8 cellular contexts compared by ENCODE assay signal in the genomic region with DNA sequence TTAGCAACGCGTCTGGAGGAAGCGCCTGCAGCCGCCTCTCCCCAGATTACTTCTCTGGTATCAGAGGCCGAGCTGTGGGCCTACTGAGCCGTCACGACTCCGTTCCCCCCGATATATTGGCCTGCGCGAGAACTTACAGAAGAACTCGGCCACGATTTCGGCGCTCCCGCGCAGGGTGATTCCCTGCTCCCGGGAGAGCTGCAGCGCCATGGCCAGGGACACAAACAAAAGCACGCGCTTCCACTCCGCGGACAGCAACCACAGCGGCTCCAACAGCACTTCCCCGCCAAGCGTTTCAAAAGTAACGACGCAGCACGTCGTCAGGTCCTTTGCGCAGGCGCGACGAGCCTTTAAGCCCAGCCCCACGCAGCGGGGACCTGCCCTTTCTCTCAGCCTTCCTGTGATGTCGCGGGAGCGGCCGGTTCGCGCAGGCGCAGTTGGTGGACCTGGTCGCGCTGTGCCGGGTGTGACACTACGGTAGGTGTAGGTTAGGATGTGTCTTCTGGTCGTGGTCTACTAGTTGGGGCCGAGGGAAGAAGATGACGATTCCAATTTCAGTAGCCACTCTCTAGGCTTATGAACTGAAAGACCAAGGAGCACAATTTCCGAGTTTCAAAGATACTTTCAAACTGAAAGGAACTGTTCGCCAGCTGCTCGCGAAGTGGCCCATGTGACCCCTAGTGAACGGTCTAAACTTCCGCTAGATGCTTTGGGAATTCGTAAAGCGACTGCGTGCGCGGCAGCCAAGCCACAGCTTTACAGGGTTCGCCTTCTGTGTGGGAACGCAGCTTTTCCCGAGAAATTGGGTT. TPM values are rescaled to one million over a fixed set of nuclear protein-coding genes. Genes with fewer than 3 reads are reported as not detected.
A peak's percentile ranks its signal among the peaks of the same experiment; 100 is the strongest.
DNase-seq lines count a peak whose midpoint lies in the region; ATAC-seq and TF ChIP-seq lines count a peak whose summit lies in the region.

A gene (minus strand): TSS at position 324 of the 809 bp plus-strand sequence. CDS start 114 bp downstream, at position 210.

- peaks cover 63% of the 10 kb centered on the region for H3K79me2 ChIP-seq in PC-9 (ENCODE audit: low read depth)

- H3F3A ChIP-seq in PC-9 (ENCODE audit: insufficient read depth, low read depth): no peaks in the 10 kb centered on the region

- DNase-seq in DMS153 (lab: John Stamatoyannopoulos, UW) (peak; percentile 97), PC-9 (peak; percentile 89 to 92), epithelial cell of proximal tubule (ENCODE audit: low read depth) (peak; percentile 73), mucosa of gallbladder (ENCODE audit: low spot score) (peak; percentile 99)
- peak; percentile 97 for DNase-seq in Jurkat, Clone E6-1 (ENCODE audit: low read depth, low spot score)
- peak; percentile 97 for DNase-seq in activated T-cell treated with anti-CD3 and anti-CD28 coated beads, Interleukin-2, amount 50 U/mL, for 1 hour
- peak; percentile 98 to 99 for DNase-seq in stimulated activated CD8-positive, alpha-beta memory T cell treated with anti-CD3 and anti-CD28 coated beads, Interleukin-4, amount 100 ng/mL, for 4 hours (ENCODE audit: low read depth in 2 of 2, low spot score in 1 of 2)

- H3K27me3 ChIP-seq in PC-9 (ENCODE audit: insufficient read depth, low read depth): no peaks in the 10 kb centered on the region

- no peaks in the 10 kb centered on the region for H3K36me3 ChIP-seq in PC-9 (ENCODE audit: low read depth)

- peak; percentile 84 for ATAC-seq in GM21619 (IDR thresholded peaks at IDR 0.05; ENCODE audit: unreplicated experiment)

- H3K4me3 ChIP-seq in Jurkat, Clone E6-1 (ENCODE audit: low read length): peak within 1 kb of the TSS; percentile 67
- H3K4me3 ChIP-seq in PC-9: peak within 1 kb of the TSS; percentile 89
- peak within 1 kb of the TSS; percentile 75 for H3K4me3 ChIP-seq in epithelial cell of proximal tubule (ENCODE audit: low read depth, low read length)

- H2AFZ ChIP-seq in PC-9: peak within 1 kb of the TSS; percentile 91

- TF ChIP-seq CTCF in PC-9 (conservative IDR thresholded peaks at IDR 0.05) (no peak), epithelial cell of proximal tubule (conservative IDR thresholded peaks at IDR 0.05; ENCODE audit: low read depth, low read length) (no peak)

- peak within 1 kb of the TSS; percentile 77 for H3K27ac ChIP-seq in PC-9

- no peaks in the 10 kb centered on the region for H3K9me2 ChIP-seq in PC-9 (ENCODE audit: insufficient read depth)

- BruUV-seq in PC-9 (replicated peaks; lab: Mats Ljungman, UMichigan): TSS peak; percentile 88

- CTCF ChIA-PET in PC-9 (lab: Charles Lee): interaction anchor here (0.6 kb wide), 1 partner anchor 111 kb away, joined by 4 read pairs; no protein-coding TSS in a partner anchor

- intact Hi-C loops in PC-9 (cut with micrococcal nuclease; ENCODE audit: unreplicated experiment): no loop called here

- no peaks in the 10 kb centered on the region for H4K20me1 ChIP-seq in PC-9 (ENCODE audit: insufficient read depth)

- POLR2A ChIA-PET in PC-9 (lab: Charles Lee; ENCODE audit: unreplicated experiment): interaction anchor here (0.6 kb wide), 2 partner anchors 1026 to 1290 kb away, joined by 3 to 4 read pairs; no protein-coding TSS in a partner anchor

- peak within 1 kb of the TSS; percentile 90 for H3K4me2 ChIP-seq in PC-9

- H3K4me1 ChIP-seq in PC-9 (replicated peaks; ENCODE audit: insufficient read depth): peaks cover 21% of the 10 kb centered on the region

- no peaks in the 10 kb centered on the region for H3K9me3 ChIP-seq in PC-9 (ENCODE audit: insufficient read depth, low read depth)

RNA-seq across cellular contexts. Expression of the gene that starts here (rescaled TPM):
- polyA plus RNA-seq in Jurkat, Clone E6-1 (2012; ENCODE audit: insufficient read depth, insufficient read length): 136 TPM
- total RNA-seq in PC-9 (2021): 24.7 and 34.4 TPM in 2 replicates
- 38.3 and 74.4 TPM in 2 replicates for total RNA-seq in epithelial cell of proximal tubule
- 2.6 TPM for total RNA-seq in mucosa of gallbladder

Comparison
In these comparisons a context has a peak if more than half of its experiments do, and no peak if none do; other contexts are left out.
1. Peak in every context shown above with its lines: DNase-seq, ATAC-seq, H3K4me3 ChIP-seq and H3K27ac ChIP-seq.